ENCODE assay signal across 8 cellular contexts in genomic region chr7:104272767-104273384, GRCh38. TPM values are rescaled to one million over a fixed set of nuclear protein-coding genes. Genes with fewer than 3 reads are reported as not detected.
DNase-seq lines count a peak whose midpoint lies in the region; ATAC-seq and TF ChIP-seq lines count a peak whose summit lies in the region.

No MANE protein-coding gene starts in this region.

- 84% methylated on average over 5 of the region's 5 CpGs for WGBS in liver

- H3K4me3 ChIP-seq in AG09309 (ENCODE audit: control insufficient read depth, low read depth, low read length): no peak overlapping the region
- H3K4me3 ChIP-seq in liver (ENCODE audit: low read depth in 1 of 3, low read length in 3 of 3): no peak overlapping the region
- no peak overlapping the region for H3K4me3 ChIP-seq in vagina

- TF ChIP-seq CTCF in AG09309 (IDR thresholded peaks at IDR 0.05; ENCODE audit: control insufficient read depth, insufficient read depth, low read depth, low read length, missing control alignments) (peak; percentile 61), liver (IDR thresholded peaks at IDR 0.05; ENCODE audit: low read depth, low read length, missing input control) (peak; percentile 62), vagina (IDR thresholded peaks at IDR 0.05) (no peak)

- no peaks in the 10 kb centered on the region for H3K36me3 ChIP-seq in liver (ENCODE audit: control insufficient read depth in 4 of 4, insufficient read depth in 3 of 4, low read depth in 1 of 4, low read length in 3 of 4)
- H3K36me3 ChIP-seq in vagina: no peaks in the 10 kb centered on the region

- ATAC-seq in GM18511 (IDR thresholded peaks at IDR 0.05; ENCODE audit: unreplicated experiment) (peak; percentile 63), HG03442 (IDR thresholded peaks at IDR 0.05; ENCODE audit: unreplicated experiment) (no peak), HG02840 (IDR thresholded peaks at IDR 0.05; ENCODE audit: low FRiP score, unreplicated experiment) (no peak)

- intact Hi-C loops in vagina (cut with DNase I): no loop called here

- TF ChIP-seq RAD21 in liver (IDR thresholded peaks at IDR 0.05): peak; percentile 75 to 77

- DNase-seq in AG09309 (ENCODE audit: low read depth) (peak; percentile 17), NCI-H187 (lab: John Stamatoyannopoulos, UW) (peak; percentile 2 to 7), amniotic epithelial cell (ENCODE audit: low read depth) (peak; percentile 44), vagina (ENCODE audit: extremely low spot score in 2 of 2) (no peak)

- no peak for TF ChIP-seq POLR2A in vagina (IDR thresholded peaks at IDR 0.05)

- H3K9me3 ChIP-seq in liver (ENCODE audit: control insufficient read depth in 4 of 4, low read length in 3 of 4) (peaks cover 0 to 5% (median 3%) of the 10 kb centered on the region in 4 donors), vagina (no peaks in the 10 kb centered on the region)

- H3K9ac ChIP-seq in liver (ENCODE audit: low read depth in 1 of 2, low read length in 2 of 2): no peak overlapping the region

- H3K27me3 ChIP-seq in liver (ENCODE audit: control insufficient read depth in 4 of 4, insufficient read depth in 4 of 4, low read length in 3 of 4): peaks cover 0 to 12% (median 3%) of the 10 kb centered on the region in 4 donors
- H3K27me3 ChIP-seq in vagina: no peaks in the 10 kb centered on the region

- peaks cover 0 to 8% (median 6%) of the 10 kb centered on the region in 4 donors for H3K4me1 ChIP-seq in liver (ENCODE audit: control insufficient read depth in 4 of 4, insufficient read depth in 4 of 4, low read length in 3 of 4)
- no peaks in the 10 kb centered on the region for H3K4me1 ChIP-seq in vagina

- no peak overlapping the region for H3K27ac ChIP-seq in liver (ENCODE audit: low read depth in 1 of 2, low read length in 2 of 2)
- no peak overlapping the region for H3K27ac ChIP-seq in vagina

TF ChIP-seq in liver, 16 proteins besides CTCF, POLR2A, EP300 and RAD21:
- no peak for TF ChIP-seq RXRA (IDR thresholded peaks at IDR 0.05)
- TF ChIP-seq EGR1 (IDR thresholded peaks at IDR 0.05; ENCODE audit: low read depth in 2 of 2): no peak
- TF ChIP-seq TAF1 (conservative IDR thresholded peaks at IDR 0.05): no peak
- no peak for TF ChIP-seq JUND (IDR thresholded peaks at IDR 0.05)
- no peak for TF ChIP-seq YY1 (IDR thresholded peaks at IDR 0.05)
- TF ChIP-seq, protein P1, sequence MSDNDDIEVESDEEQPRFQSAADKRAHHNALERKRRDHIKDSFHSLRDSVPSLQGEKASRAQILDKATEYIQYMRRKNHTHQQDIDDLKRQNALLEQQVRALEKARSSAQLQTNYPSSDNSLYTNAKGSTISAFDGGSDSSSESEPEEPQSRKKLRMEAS (IDR thresholded peaks at IDR 0.05): no peak
- TF ChIP-seq, protein P2, sequence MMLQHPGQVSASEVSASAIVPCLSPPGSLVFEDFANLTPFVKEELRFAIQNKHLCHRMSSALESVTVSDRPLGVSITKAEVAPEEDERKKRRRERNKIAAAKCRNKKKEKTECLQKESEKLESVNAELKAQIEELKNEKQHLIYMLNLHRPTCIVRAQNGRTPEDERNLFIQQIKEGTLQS (IDR thresholded peaks at IDR 0.05): no peak
- no peak for TF ChIP-seq FOXA2 (IDR thresholded peaks at IDR 0.05)
- TF ChIP-seq NR2F2 (IDR thresholded peaks at IDR 0.05): no peak
- no peak for TF ChIP-seq HNF4A (conservative IDR thresholded peaks at IDR 0.05)
- TF ChIP-seq HNF4G (IDR thresholded peaks at IDR 0.05): no peak
- TF ChIP-seq ZBTB33 (IDR thresholded peaks at IDR 0.05): no peak

RNA-seq across cellular contexts. Expression of gene LHFPL3, which starts 55.5 kb away (rescaled TPM):
- total RNA-seq in liver (not detected), vagina (not detected)
- not detected for polyA plus RNA-seq in liver

Comparison
In these comparisons a context has a peak if more than half of its experiments do, and no peak if none do; other contexts are left out.
1. DNase-seq: peak in AG09309 (single experiment), NCI-H187 (2 of 2) and amniotic epithelial cell (single experiment); none in vagina (0 of 2).
2. CTCF ChIP-seq: peak in AG09309 (single experiment) and liver (single experiment); none in vagina (0 of 3).